ENCODE assay signal across 3 cellular contexts in the genomic region with DNA sequence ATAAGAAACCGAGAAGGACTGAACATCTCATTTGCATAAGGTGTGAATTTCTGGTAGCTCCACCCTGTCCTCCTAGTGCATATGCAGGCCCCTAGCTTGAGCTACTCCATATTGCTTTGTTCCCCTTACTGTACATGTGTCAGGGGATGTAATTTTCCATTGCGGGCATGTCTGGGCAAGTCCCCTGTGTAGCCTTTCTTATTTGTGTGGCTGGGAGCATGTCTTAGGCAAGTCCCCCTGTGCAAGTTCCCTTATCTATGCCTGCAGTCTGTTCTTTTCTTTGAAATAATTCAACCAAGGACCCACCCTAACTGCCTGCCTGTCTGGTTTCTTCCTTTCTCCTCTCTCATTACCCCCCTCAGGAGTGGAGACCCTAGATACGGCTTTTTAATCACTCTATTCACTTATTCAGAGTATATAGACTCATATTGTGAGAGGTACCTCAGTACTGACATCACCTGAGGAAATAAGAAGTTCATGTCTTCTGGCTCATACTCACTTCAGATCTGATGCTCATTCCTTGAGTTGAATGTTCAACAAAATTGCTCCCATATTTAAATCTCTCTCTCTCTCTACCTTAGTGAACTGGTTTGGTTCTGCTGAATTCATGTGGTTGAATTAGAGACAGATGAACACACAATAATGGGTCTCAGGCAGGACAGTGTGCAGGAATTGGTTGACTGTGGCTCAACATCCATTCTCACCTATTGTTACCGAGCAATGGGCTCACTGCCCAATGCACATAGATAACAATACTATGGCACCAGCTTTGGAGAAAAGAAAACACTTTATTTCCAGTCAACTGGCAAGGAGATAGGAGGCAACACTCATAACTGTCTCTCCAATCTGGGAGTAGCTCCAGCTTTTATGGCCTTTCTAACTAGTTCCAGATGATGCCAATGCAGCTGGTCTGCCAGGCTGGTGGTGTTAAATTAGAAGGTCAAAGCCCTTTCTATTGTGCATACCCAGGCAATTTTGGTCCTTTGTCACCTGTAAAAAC.
TF ChIP-seq lines count a peak whose summit lies in the region.

No MANE protein-coding gene starts in this region.

TF ChIP-seq in IMR-90, 13 proteins besides CTCF, POLR2A, EP300 and RAD21:
- TF ChIP-seq CEBPB (IDR thresholded peaks at IDR 0.05; ENCODE audit: low read depth, low read length) (no peak), MXI1 (IDR thresholded peaks at IDR 0.05; ENCODE audit: borderline replicate concordance, low read depth, low read length) (no peak)

TF ChIP-seq in neural cell, 6 proteins besides CTCF, POLR2A, EP300 and RAD21:
- TF ChIP-seq REST (IDR thresholded peaks at IDR 0.05; ENCODE audit: borderline replicate concordance) (no peak), TAF1 (IDR thresholded peaks at IDR 0.05; ENCODE audit: low read depth) (no peak), MXI1 (conservative IDR thresholded peaks at IDR 0.05; ENCODE audit: poor library complexity, severe bottlenecking) (no peak), SMC3 (conservative IDR thresholded peaks at IDR 0.05; ENCODE audit: poor library complexity) (no peak), EZH2 (IDR thresholded peaks at IDR 0.05; ENCODE audit: borderline replicate concordance, insufficient read depth, low read length, poor library complexity, severe bottlenecking) (no peak), POLR2AphosphoS5 (IDR thresholded peaks at IDR 0.05) (no peak)

TF ChIP-seq in GM12891, 5 proteins besides CTCF, POLR2A, EP300 and RAD21:
- TF ChIP-seq TAF1 (IDR thresholded peaks at IDR 0.05; ENCODE audit: low read depth, low read length) (no peak), POU2F2 (IDR thresholded peaks at IDR 0.05; ENCODE audit: low read depth, low read length) (no peak), POLR2AphosphoS5 (IDR thresholded peaks at IDR 0.05; ENCODE audit: low read depth, low read length) (no peak), PAX5 (IDR thresholded peaks at IDR 0.05; ENCODE audit: insufficient read depth, low read length, severe bottlenecking) (no peak), SPI1 (IDR thresholded peaks at IDR 0.05; ENCODE audit: low read depth, low read length) (no peak)
